In genomic region chr2:43370705-43371104, GRCh38 we compare ENCODE assay signal across 14 cellular contexts.
DNase-seq lines count a peak whose midpoint lies in the region; ATAC-seq, FAIRE-seq and TF ChIP-seq lines count a peak whose summit lies in the region.
"Had no signal": no experiment of that assay in that cellular context is flagged by ENCODE, and none has a peak within 500 bp of the region (broad histone marks: within the 10 kb centered on the region; RNA-seq: fewer than 3 reads in every experiment).

No MANE protein-coding gene starts in this region.

- H3K27me3 ChIP-seq in smooth muscle cell (ENCODE audit: low read depth) = no peaks in the 10 kb centered on the region
- H3K27me3 ChIP-seq: cardiac muscle cell, SJSA1, upper lobe of right lung had no signal

- no peaks in the 10 kb centered on the region for H3K27me3 Mint-ChIP-seq in memory B cell
- H3K27me3 Mint-ChIP-seq: B cell had no signal

- no peaks in the 10 kb centered on the region for H3F3A ChIP-seq in smooth muscle cell (ENCODE audit: low read depth)

- no peaks in the 10 kb centered on the region for H4K20me1 ChIP-seq in smooth muscle cell (ENCODE audit: low read depth)

- H3K4me1 Mint-ChIP-seq in memory B cell = peaks cover 16% of the 10 kb centered on the region

- no peak overlapping the region for H3K9ac ChIP-seq in smooth muscle cell (ENCODE audit: low read depth)

- peaks cover 18% of the 10 kb centered on the region for H3K4me1 ChIP-seq in smooth muscle cell (ENCODE audit: low read depth)

- no peak for ATAC-seq in memory B cell (ENCODE audit: low read depth)
- ATAC-seq: upper lobe of right lung had no signal

- no peaks in the 10 kb centered on the region for H3K79me2 ChIP-seq in smooth muscle cell (ENCODE audit: low read depth)

- peak; percentile 98 for FAIRE-seq in endometrium (lab: Jason Lieb, UNC)

- H2AFZ ChIP-seq in smooth muscle cell (ENCODE audit: low read depth) = no peak overlapping the region

- H3K36me3 ChIP-seq in smooth muscle cell (ENCODE audit: low read depth) = no peaks in the 10 kb centered on the region
- H3K36me3 ChIP-seq: cardiac muscle cell, SJSA1, upper lobe of right lung had no signal

- no peak overlapping the region for H3K4me3 Mint-ChIP-seq in memory B cell
- H3K4me3 Mint-ChIP-seq: B cell had no signal

- H3K36me3 Mint-ChIP-seq in memory B cell = peaks cover 24% of the 10 kb centered on the region

- TF ChIP-seq CTCF in AG10803 (conservative IDR thresholded peaks at IDR 0.05; ENCODE audit: low read length) = no peak
- TF ChIP-seq CTCF in smooth muscle cell (IDR thresholded peaks at IDR 0.05; ENCODE audit: borderline replicate concordance, insufficient read depth, poor library complexity, severe bottlenecking) = no peak

- DNase-seq in AG10803 (ENCODE audit: low read depth) (peak; percentile 21), NCI-H2029 treated with DMSO at 0.1 percent for 48 hours (lab: John Stamatoyannopoulos, UW) (peak; percentile 38), memory B cell (ENCODE audit: low spot score in 2 of 2) (no peak), NCI-H2227 (lab: John Stamatoyannopoulos, UW; ENCODE audit: unreplicated experiment) (no peak), NCI-H226 (no peak), nucleus accumbens (lab: John Stamatoyannopoulos, UW) (no peak), smooth muscle cell (lab: John Stamatoyannopoulos, UW; ENCODE audit: unreplicated experiment) (no peak)
- DNase-seq: activated CD4-positive, CD25-positive, alpha-beta regulatory T cell; NCI-H524; upper lobe of right lung had no signal

- H3K4me3 ChIP-seq in AG10803 (ENCODE audit: low read length) (no peak overlapping the region), smooth muscle cell (no peak overlapping the region)
- H3K4me3 ChIP-seq: cardiac muscle cell, SJSA1, upper lobe of right lung had no signal

- no peaks in the 10 kb centered on the region for H3K9me3 ChIP-seq in smooth muscle cell (replicated peaks; ENCODE audit: low read depth)
- H3K9me3 ChIP-seq: SJSA1, upper lobe of right lung had no signal

- H3K27ac Mint-ChIP-seq in memory B cell = peak overlapping the region; percentile 28
- H3K27ac Mint-ChIP-seq: B cell had no signal

- H3K27ac ChIP-seq in smooth muscle cell (ENCODE audit: low read depth) = no peak overlapping the region
- H3K27ac ChIP-seq: cardiac muscle cell, SJSA1, upper lobe of right lung had no signal

- H3K4me2 ChIP-seq in smooth muscle cell = no peak overlapping the region

- peaks cover 6% of the 10 kb centered on the region for H3K9me3 Mint-ChIP-seq in memory B cell

Comparison
In these comparisons a context has a peak if more than half of its experiments do, and no peak if none do; other contexts are left out.
1. DNase-seq: peak in AG10803 (single experiment) and NCI-H2029 treated with DMSO at 0.1 percent for 48 hours (single experiment); none in memory B cell (0 of 2), NCI-H2227 (single experiment), NCI-H226 (single experiment), nucleus accumbens (0 of 56) and smooth muscle cell (single experiment).